In genomic region chr6:33082702-33083101, GRCh38 we compare ENCODE assay signal across 8 cellular contexts. TPM values are rescaled to one million over a fixed set of nuclear protein-coding genes. Genes with fewer than 3 reads are reported as not detected.
DNase-seq lines count a peak whose midpoint lies in the region; ATAC-seq and TF ChIP-seq lines count a peak whose summit lies in the region.

No MANE protein-coding gene starts in this region.

- ATAC-seq in left lobe of liver: peak; percentile 90

- in situ Hi-C loops in astrocyte of the spinal cord (cut with HindIII; ENCODE audit: low sequenced_read_pairs): no loop called here

- H3K9me3 Mint-ChIP-seq in activated T-helper 1 cell treated with anti-CD3 and anti-CD28 coated beads, Interleukin-12 subunit alpha, Interleukin-12 subunit beta, Interleukin-2, Interleukin-4 antibody, amounts not matched to agents 30 ng/mL and 10 ng/mL and 1 ng/mL, durations not matched to agents 14 hours and 24 hours and 36 hours: no peaks in the 10 kb centered on the region
- H3K9me3 Mint-ChIP-seq in activated naive CD8-positive, alpha-beta T cell treated with anti-CD3 and anti-CD28 coated beads for 36 hours: no peaks in the 10 kb centered on the region

- TF ChIP-seq CTCF in LNCaP clone FGC (IDR thresholded peaks at IDR 0.05; ENCODE audit: control insufficient read depth, extremely low read depth, insufficient read depth) (peak; percentile 32), astrocyte of the spinal cord (IDR thresholded peaks at IDR 0.05; ENCODE audit: low read depth, low read length) (peak; percentile 76)

- DNase-seq in ELF-1 (ENCODE audit: low read depth, low spot score): peak; percentile 65
- DNase-seq in LNCaP clone FGC (ENCODE audit: low read depth): no peak
- DNase-seq in astrocyte of the spinal cord (ENCODE audit: low read depth, low spot score): peak; percentile 36
- no peak for DNase-seq in left lobe of liver (ENCODE audit: low spot score)
- no peak for DNase-seq in SK-N-DZ (ENCODE audit: low spot score)
- no peak for DNase-seq in medulla oblongata (ENCODE audit: extremely low spot score)
- no peak for DNase-seq in activated T-helper 1 cell treated with anti-CD3 and anti-CD28 coated beads, Interleukin-12 subunit alpha, Interleukin-12 subunit beta, Interleukin-2, Interleukin-4 antibody, amounts not matched to agents 30 ng/mL and 10 ng/mL and 1 ng/mL, durations not matched to agents 14 hours and 24 hours and 36 hours (ENCODE audit: low spot score)
- no peak for DNase-seq in activated naive CD8-positive, alpha-beta T cell treated with anti-CD3 and anti-CD28 coated beads for 36 hours

- H3K36me3 Mint-ChIP-seq in activated T-helper 1 cell treated with anti-CD3 and anti-CD28 coated beads, Interleukin-12 subunit alpha, Interleukin-12 subunit beta, Interleukin-2, Interleukin-4 antibody, amounts not matched to agents 30 ng/mL and 10 ng/mL and 1 ng/mL, durations not matched to agents 14 hours and 24 hours and 36 hours (ENCODE audit: low read depth): peaks cover 8% of the 10 kb centered on the region
- H3K36me3 Mint-ChIP-seq in activated naive CD8-positive, alpha-beta T cell treated with anti-CD3 and anti-CD28 coated beads for 36 hours: no peaks in the 10 kb centered on the region

- H3K27ac Mint-ChIP-seq in activated T-helper 1 cell treated with anti-CD3 and anti-CD28 coated beads, Interleukin-12 subunit alpha, Interleukin-12 subunit beta, Interleukin-2, Interleukin-4 antibody, amounts not matched to agents 30 ng/mL and 10 ng/mL and 1 ng/mL, durations not matched to agents 14 hours and 24 hours and 36 hours: no peak overlapping the region
- no peak overlapping the region for H3K27ac Mint-ChIP-seq in activated naive CD8-positive, alpha-beta T cell treated with anti-CD3 and anti-CD28 coated beads for 36 hours

- peaks cover 2% of the 10 kb centered on the region for H3K27me3 Mint-ChIP-seq in activated T-helper 1 cell treated with anti-CD3 and anti-CD28 coated beads, Interleukin-12 subunit alpha, Interleukin-12 subunit beta, Interleukin-2, Interleukin-4 antibody, amounts not matched to agents 30 ng/mL and 10 ng/mL and 1 ng/mL, durations not matched to agents 14 hours and 24 hours and 36 hours (ENCODE audit: insufficient read depth)
- H3K27me3 Mint-ChIP-seq in activated naive CD8-positive, alpha-beta T cell treated with anti-CD3 and anti-CD28 coated beads for 36 hours: no peaks in the 10 kb centered on the region

- no peak overlapping the region for H3K4me3 Mint-ChIP-seq in activated T-helper 1 cell treated with anti-CD3 and anti-CD28 coated beads, Interleukin-12 subunit alpha, Interleukin-12 subunit beta, Interleukin-2, Interleukin-4 antibody, amounts not matched to agents 30 ng/mL and 10 ng/mL and 1 ng/mL, durations not matched to agents 14 hours and 24 hours and 36 hours
- H3K4me3 Mint-ChIP-seq in activated naive CD8-positive, alpha-beta T cell treated with anti-CD3 and anti-CD28 coated beads for 36 hours: no peak overlapping the region

- intact Hi-C loops in activated T-helper 1 cell treated with anti-CD3 and anti-CD28 coated beads, Interleukin-12 subunit alpha, Interleukin-12 subunit beta, Interleukin-2, Interleukin-4 antibody, amounts not matched to agents 30 ng/mL and 10 ng/mL and 1 ng/mL, durations not matched to agents 14 hours and 24 hours and 36 hours (cut with micrococcal nuclease): loop anchor here (1.0 to 5.0 kb wide), 3 partner anchors 68 to 200 kb away; no protein-coding TSS in a partner anchor

- H3K4me1 Mint-ChIP-seq in activated T-helper 1 cell treated with anti-CD3 and anti-CD28 coated beads, Interleukin-12 subunit alpha, Interleukin-12 subunit beta, Interleukin-2, Interleukin-4 antibody, amounts not matched to agents 30 ng/mL and 10 ng/mL and 1 ng/mL, durations not matched to agents 14 hours and 24 hours and 36 hours (ENCODE audit: low read depth): peaks cover 22% of the 10 kb centered on the region
- H3K4me1 Mint-ChIP-seq in activated naive CD8-positive, alpha-beta T cell treated with anti-CD3 and anti-CD28 coated beads for 36 hours: peaks cover 15% of the 10 kb centered on the region

- H3K4me3 ChIP-seq in LNCaP clone FGC (ENCODE audit: low read depth, low read length) (no peak overlapping the region), astrocyte of the spinal cord (ENCODE audit: low read depth, low read length) (no peak overlapping the region)

RNA-seq across cellular contexts. Expression of gene HLA-DPB1, which starts 6.9 kb away (rescaled TPM):
- total RNA-seq in left lobe of liver: 11.3 TPM
- 8.2 and 8.5 TPM in 2 replicates for polyA plus RNA-seq in SK-N-DZ (2014; cell fraction: cytosol; rRNA removed)
- polyA plus RNA-seq in SK-N-DZ (2014; cell fraction: nucleus; rRNA removed): 0.69 and 0.83 TPM in 2 replicates
- 12.2 and 12.3 TPM in 2 replicates for total RNA-seq in activated T-helper 1 cell treated with anti-CD3 and anti-CD28 coated beads, Interleukin-12 subunit alpha, Interleukin-12 subunit beta, Interleukin-2, Interleukin-4 antibody, amounts not matched to agents 30 ng/mL and 10 ng/mL and 1 ng/mL, durations not matched to agents 14 hours and 24 hours and 36 hours
- 1 to 10 TPM; 8.2 to 9.3 TPM for total RNA-seq in activated naive CD8-positive, alpha-beta T cell treated with anti-CD3 and anti-CD28 coated beads for 36 hours

RNA-seq across cellular contexts. Expression of gene HLA-DPA1, which starts 9.3 kb away (rescaled TPM):
- 10.8 TPM for total RNA-seq in left lobe of liver
- polyA plus RNA-seq in SK-N-DZ (2014; cell fraction: cytosol; rRNA removed): not detected in 2 replicates
- polyA plus RNA-seq in SK-N-DZ (2014; cell fraction: nucleus; rRNA removed): 0.06 TPM in 1 of 2 replicates, not detected in the other
- 61.0 and 66.7 TPM in 2 replicates for total RNA-seq in activated T-helper 1 cell treated with anti-CD3 and anti-CD28 coated beads, Interleukin-12 subunit alpha, Interleukin-12 subunit beta, Interleukin-2, Interleukin-4 antibody, amounts not matched to agents 30 ng/mL and 10 ng/mL and 1 ng/mL, durations not matched to agents 14 hours and 24 hours and 36 hours
- 10 to 100 TPM; 14.7 to 16.3 TPM for total RNA-seq in activated naive CD8-positive, alpha-beta T cell treated with anti-CD3 and anti-CD28 coated beads for 36 hours

Comparison
In these comparisons a context has a peak if more than half of its experiments do, and no peak if none do; other contexts are left out.
1. DNase-seq: peak in ELF-1 (single experiment) and astrocyte of the spinal cord (single experiment); none in LNCaP clone FGC (single experiment), left lobe of liver (single experiment), SK-N-DZ (single experiment), medulla oblongata (single experiment), activated T-helper 1 cell treated with anti-CD3 and anti-CD28 coated beads, Interleukin-12 subunit alpha, Interleukin-12 subunit beta, Interleukin-2, Interleukin-4 antibody, amounts not matched to agents 30 ng/mL and 10 ng/mL and 1 ng/mL, durations not matched to agents 14 hours and 24 hours and 36 hours (single experiment) and activated naive CD8-positive, alpha-beta T cell treated with anti-CD3 and anti-CD28 coated beads for 36 hours (single experiment).